ENCODE assay signal across 23 cellular contexts in genomic region chr20:48196006-48196405, GRCh38.
DNase-seq lines count a peak whose midpoint lies in the region; ATAC-seq and TF ChIP-seq lines count a peak whose summit lies in the region.
"Had no signal": no experiment of that assay in that cellular context is flagged by ENCODE, and none has a peak within 500 bp of the region (broad histone marks: within the 10 kb centered on the region; RNA-seq: fewer than 3 reads in every experiment).

No MANE protein-coding gene starts in this region.

- TF ChIP-seq CTCF in endodermal cell (conservative IDR thresholded peaks at IDR 0.05) (no peak), nephron (IDR thresholded peaks at IDR 0.05; ENCODE audit: unreplicated experiment in 3 of 3) (no peak), natural killer cell (IDR thresholded peaks at IDR 0.05) (no peak), Peyer's patch (IDR thresholded peaks at IDR 0.05) (no peak)

- H3K9ac ChIP-seq in endodermal cell (ENCODE audit: extremely low read depth, low read length, poor library complexity, severe bottlenecking) = no peak overlapping the region
- H3K9ac ChIP-seq: GM23248 had no signal

- intact Hi-C loops in natural killer cell (cut with micrococcal nuclease) = no loop called here

- H3K27me3 ChIP-seq in endodermal cell (ENCODE audit: control insufficient read depth, insufficient read depth, low read length, poor library complexity, severe bottlenecking) = no peaks in the 10 kb centered on the region
- no peaks in the 10 kb centered on the region for H3K27me3 ChIP-seq in Peyer's patch
- H3K27me3 ChIP-seq: BE2C had no signal

- peaks cover 31% of the 10 kb centered on the region for H3K4me1 Mint-ChIP-seq in endodermal cell
- H3K4me1 Mint-ChIP-seq in nephron = peaks cover 59% of the 10 kb centered on the region
- H3K4me1 Mint-ChIP-seq in natural killer cell = no peaks in the 10 kb centered on the region
- H3K4me1 Mint-ChIP-seq in stimulated activated effector memory CD8-positive, alpha-beta T cell treated with anti-CD3 and anti-CD28 coated beads, Interleukin-12 subunit alpha, Interleukin-12 subunit beta, amount 100 ng/mL, for 72 hours = no peaks in the 10 kb centered on the region
- H3K4me1 Mint-ChIP-seq: CD4-positive, CD25-positive, alpha-beta regulatory T cell; CD8-positive, alpha-beta memory T cell; IgD-negative memory B cell had no signal

- H3K36me3 ChIP-seq in endodermal cell (ENCODE audit: control insufficient read depth, insufficient read depth, low read length) = no peaks in the 10 kb centered on the region
- no peaks in the 10 kb centered on the region for H3K36me3 ChIP-seq in Peyer's patch
- H3K36me3 ChIP-seq: BE2C had no signal

- H3K27ac ChIP-seq in endodermal cell (ENCODE audit: low read depth, low read length) (no peak overlapping the region), Peyer's patch (no peak overlapping the region)
- H3K27ac ChIP-seq: GM23248 had no signal

- no peak for TF ChIP-seq POLR2A in Peyer's patch (IDR thresholded peaks at IDR 0.05)

- DNase-seq in astrocyte of the hippocampus (ENCODE audit: low read depth, low spot score) (peak; percentile 20), endodermal cell (no peak), natural killer cell (no peak), Peyer's patch (no peak), NCI-H226 (no peak)
- no peak for DNase-seq in stimulated activated effector memory CD8-positive, alpha-beta T cell treated with anti-CD3 and anti-CD28 coated beads, Interleukin-12 subunit alpha, Interleukin-12 subunit beta, amount 100 ng/mL, for 72 hours (ENCODE audit: low spot score in 2 of 2)
- DNase-seq: ACHN; BE2C; C1 segment of cervical spinal cord; CD4-positive, CD25-positive, alpha-beta regulatory T cell; CD8-positive, alpha-beta memory T cell; COR-L47; DMS 273 treated with DMSO at 0.1 percent for 48 hours; DMS53; DND-41; EL; GM23248; HCEC 1CT; HFFc6 had no signal

- no peak overlapping the region for H3K4me3 Mint-ChIP-seq in endodermal cell
- peak overlapping the region in 1 of 3 experiments; percentile 16 for H3K4me3 Mint-ChIP-seq in nephron
- no peak overlapping the region for H3K4me3 Mint-ChIP-seq in natural killer cell
- H3K4me3 Mint-ChIP-seq in stimulated activated effector memory CD8-positive, alpha-beta T cell treated with anti-CD3 and anti-CD28 coated beads, Interleukin-12 subunit alpha, Interleukin-12 subunit beta, amount 100 ng/mL, for 72 hours = no peak overlapping the region
- H3K4me3 Mint-ChIP-seq: CD4-positive, CD25-positive, alpha-beta regulatory T cell; CD8-positive, alpha-beta memory T cell; HFFc6; IgD-negative memory B cell had no signal

- peaks cover 2% of the 10 kb centered on the region for H3K9me3 Mint-ChIP-seq in endodermal cell
- no peaks in the 10 kb centered on the region for H3K9me3 Mint-ChIP-seq in nephron
- H3K9me3 Mint-ChIP-seq in natural killer cell = no peaks in the 10 kb centered on the region
- no peaks in the 10 kb centered on the region for H3K9me3 Mint-ChIP-seq in stimulated activated effector memory CD8-positive, alpha-beta T cell treated with anti-CD3 and anti-CD28 coated beads, Interleukin-12 subunit alpha, Interleukin-12 subunit beta, amount 100 ng/mL, for 72 hours
- H3K9me3 Mint-ChIP-seq: CD4-positive, CD25-positive, alpha-beta regulatory T cell; CD8-positive, alpha-beta memory T cell; IgD-negative memory B cell had no signal

- H3K27me3 Mint-ChIP-seq in endodermal cell (ENCODE audit: insufficient read depth) (no peaks in the 10 kb centered on the region), nephron (ENCODE audit: low read depth) (peaks cover 36% of the 10 kb centered on the region), natural killer cell (ENCODE audit: low read depth in 2 of 2) (no peaks in the 10 kb centered on the region)

- H3K9me3 ChIP-seq in endodermal cell (ENCODE audit: control insufficient read depth, low read length) (peaks cover 15% of the 10 kb centered on the region), Peyer's patch (no peaks in the 10 kb centered on the region)
- H3K9me3 ChIP-seq: BE2C had no signal

- WGBS in endodermal cell (ENCODE audit: insufficient coverage in 1 of 2, insufficient read length in 1 of 2), 2 experiments = 79 to 82% methylated on average over 4 to 5 of the region's 5 CpGs

- H3K36me3 Mint-ChIP-seq in endodermal cell (ENCODE audit: low read depth) (no peaks in the 10 kb centered on the region), nephron (ENCODE audit: low read depth) (no peaks in the 10 kb centered on the region), natural killer cell (no peaks in the 10 kb centered on the region)
- H3K36me3 Mint-ChIP-seq in stimulated activated effector memory CD8-positive, alpha-beta T cell treated with anti-CD3 and anti-CD28 coated beads, Interleukin-12 subunit alpha, Interleukin-12 subunit beta, amount 100 ng/mL, for 72 hours = no peaks in the 10 kb centered on the region
- H3K36me3 Mint-ChIP-seq: CD4-positive, CD25-positive, alpha-beta regulatory T cell; CD8-positive, alpha-beta memory T cell; IgD-negative memory B cell had no signal

- H3K27ac Mint-ChIP-seq in endodermal cell = peak overlapping the region; percentile 6
- peak overlapping the region; percentile 40 to 66 (median 48) for H3K27ac Mint-ChIP-seq in nephron
- no peak overlapping the region for H3K27ac Mint-ChIP-seq in natural killer cell
- no peak overlapping the region for H3K27ac Mint-ChIP-seq in stimulated activated effector memory CD8-positive, alpha-beta T cell treated with anti-CD3 and anti-CD28 coated beads, Interleukin-12 subunit alpha, Interleukin-12 subunit beta, amount 100 ng/mL, for 72 hours
- H3K27ac Mint-ChIP-seq: CD4-positive, CD25-positive, alpha-beta regulatory T cell; CD8-positive, alpha-beta memory T cell; HFFc6 had no signal

- no peak for ATAC-seq in natural killer cell
- no peak for ATAC-seq in stimulated activated effector memory CD8-positive, alpha-beta T cell treated with anti-CD3 and anti-CD28 coated beads, Interleukin-12 subunit alpha, Interleukin-12 subunit beta, amount 100 ng/mL, for 72 hours
- ATAC-seq: GM12878, HepG2 had no signal

- H3K4me1 ChIP-seq in endodermal cell (ENCODE audit: control insufficient read depth, insufficient read depth, low read length) (peaks cover 8% of the 10 kb centered on the region), Peyer's patch (peaks cover 0 to 7% (median 0%) of the 10 kb centered on the region in 4 donors)

- no peak overlapping the region for H3K4me3 ChIP-seq in endodermal cell (ENCODE audit: low read length)
- no peak overlapping the region for H3K4me3 ChIP-seq in Peyer's patch
- H3K4me3 ChIP-seq: GM12878, GM23248 had no signal

Comparison
In these comparisons a context has a peak if more than half of its experiments do, and no peak if none do; other contexts are left out.
1. H3K27ac Mint-ChIP-seq: peak in endodermal cell (single experiment) and nephron (3 of 3); none in natural killer cell (0 of 2) and stimulated activated effector memory CD8-positive, alpha-beta T cell treated with anti-CD3 and anti-CD28 coated beads, Interleukin-12 subunit alpha, Interleukin-12 subunit beta, amount 100 ng/mL, for 72 hours (single experiment).